ENCODE assay signal across 9 cellular contexts in the genomic region with DNA sequence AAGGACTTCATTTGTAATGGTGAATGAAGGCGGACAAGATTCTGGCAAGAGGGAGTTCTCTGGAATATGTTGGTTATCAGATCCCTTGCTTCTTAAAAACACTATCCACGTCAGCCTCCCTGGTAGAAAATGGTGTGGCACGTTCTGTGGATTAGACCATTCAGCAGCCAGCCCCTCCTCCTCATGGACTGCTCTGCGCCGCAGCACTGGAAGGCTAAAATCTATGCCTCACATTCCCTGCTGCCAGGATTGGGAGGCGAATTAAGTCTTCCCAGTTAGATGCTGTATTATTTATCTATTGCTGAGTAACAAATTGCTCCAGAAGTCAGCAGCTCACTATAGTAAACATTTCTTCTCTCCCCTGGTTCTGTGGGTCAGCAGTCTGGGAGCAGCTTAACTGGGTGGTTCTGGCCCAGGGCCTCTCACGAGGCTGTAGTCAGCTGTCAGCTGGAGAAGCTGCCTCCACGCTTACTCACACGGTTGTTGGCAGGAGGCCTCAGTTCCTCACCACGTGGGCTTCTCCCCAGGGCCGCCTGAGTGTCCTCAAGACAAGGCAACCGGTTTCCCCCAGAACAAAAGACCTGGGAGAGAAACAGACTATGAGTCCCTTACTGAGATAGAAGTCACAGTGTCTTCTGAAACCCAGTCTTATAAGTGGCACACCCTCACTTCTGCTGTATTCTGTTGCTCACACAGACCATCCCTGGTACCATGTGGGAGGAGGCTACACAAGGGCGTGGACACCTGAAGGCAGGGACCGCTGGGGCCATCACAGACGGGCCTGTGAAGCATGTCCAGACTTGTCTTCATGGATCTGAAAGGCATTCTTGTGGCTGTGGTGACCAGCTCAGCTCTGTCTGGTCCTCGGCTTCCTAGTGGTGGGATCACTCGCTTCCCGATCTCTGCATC.
DNase-seq lines count a peak whose midpoint lies in the region; ATAC-seq lines count a peak whose summit lies in the region.
"Had no signal": no experiment of that assay in that cellular context is flagged by ENCODE, and none has a peak within 500 bp of the region (broad histone marks: within the 10 kb centered on the region; RNA-seq: fewer than 3 reads in every experiment).

No MANE protein-coding gene starts in this region.

- CTCF ChIA-PET in T-cell (lab: Charles Lee) = no interaction called here

- no peaks in the 10 kb centered on the region for H3K9me3 Mint-ChIP-seq in T-cell
- H3K9me3 Mint-ChIP-seq in stimulated activated naive CD8-positive, alpha-beta T cell treated with anti-CD3 and anti-CD28 coated beads, Interleukin-15, amount 100 ng/mL, for 72 hours = peaks cover 0 to under 1% of the 10 kb centered on the region in 2 donors

- ATAC-seq in T-cell (replicated peaks in 1 of 4) (no peak), HG03095 (IDR thresholded peaks at IDR 0.05; ENCODE audit: unreplicated experiment) (no peak)
- ATAC-seq in stimulated activated naive CD8-positive, alpha-beta T cell treated with anti-CD3 and anti-CD28 coated beads, Interleukin-15, amount 100 ng/mL, for 72 hours = no peak

- H3K27me3 Mint-ChIP-seq in T-cell = no peaks in the 10 kb centered on the region
- no peaks in the 10 kb centered on the region for H3K27me3 Mint-ChIP-seq in stimulated activated naive CD8-positive, alpha-beta T cell treated with anti-CD3 and anti-CD28 coated beads, Interleukin-15, amount 100 ng/mL, for 72 hours

- H3K4me3 ChIP-seq in SJCRH30 = no peak overlapping the region

- POLR2A ChIA-PET in T-cell (lab: Charles Lee) = no interaction called here

- no peak overlapping the region for H3K27ac ChIP-seq in SJCRH30

- no peaks in the 10 kb centered on the region for H3K36me3 ChIP-seq in SJCRH30

- peaks cover 2% of the 10 kb centered on the region for H3K36me3 Mint-ChIP-seq in T-cell

- no peaks in the 10 kb centered on the region for H3K4me1 Mint-ChIP-seq in T-cell
- no peaks in the 10 kb centered on the region for H3K4me1 Mint-ChIP-seq in stimulated activated naive CD8-positive, alpha-beta T cell treated with anti-CD3 and anti-CD28 coated beads, Interleukin-15, amount 100 ng/mL, for 72 hours

- H3K4me1 ChIP-seq in SJCRH30 = peaks cover 2% of the 10 kb centered on the region; the same call in 1 of the 2 replicates

- no peak overlapping the region for H3K4me3 Mint-ChIP-seq in T-cell
- H3K4me3 Mint-ChIP-seq in stimulated activated naive CD8-positive, alpha-beta T cell treated with anti-CD3 and anti-CD28 coated beads, Interleukin-15, amount 100 ng/mL, for 72 hours = no peak overlapping the region

- no peaks in the 10 kb centered on the region for H3K27me3 ChIP-seq in SJCRH30

- H3K27ac Mint-ChIP-seq in T-cell = no peak overlapping the region
- no peak overlapping the region for H3K27ac Mint-ChIP-seq in stimulated activated naive CD8-positive, alpha-beta T cell treated with anti-CD3 and anti-CD28 coated beads, Interleukin-15, amount 100 ng/mL, for 72 hours

- no peaks in the 10 kb centered on the region for H3K9me3 ChIP-seq in SJCRH30 (replicated peaks)

- DNase-seq in AG20443 (ENCODE audit: low spot score) = peak; percentile 91
- peak; percentile 22 to 26 for DNase-seq in SJCRH30
- peak; percentile 76 for DNase-seq in fibroblast of the conjunctiva (ENCODE audit: low read depth)
- peak; percentile 11 for DNase-seq in pons (ENCODE audit: low spot score)
- DNase-seq in T-cell = no peak
- DNase-seq in SKM-1 treated with dmso at 0.1 percent for 144 hours (lab: John Stamatoyannopoulos, UW; ENCODE audit: unreplicated experiment) = no peak
- DNase-seq in stimulated activated naive CD8-positive, alpha-beta T cell treated with anti-CD3 and anti-CD28 coated beads, Interleukin-15, amount 100 ng/mL, for 72 hours = no peak
- DNase-seq: DMS153 had no signal

Comparison
In these comparisons a context has a peak if more than half of its experiments do, and no peak if none do; other contexts are left out.
1. DNase-seq: peak in AG20443 (single experiment), SJCRH30 (2 of 2), fibroblast of the conjunctiva (single experiment) and pons (single experiment); none in T-cell (0 of 34), SKM-1 treated with dmso at 0.1 percent for 144 hours (single experiment) and stimulated activated naive CD8-positive, alpha-beta T cell treated with anti-CD3 and anti-CD28 coated beads, Interleukin-15, amount 100 ng/mL, for 72 hours (0 of 2).